Comparison of ENCODE assay signal across 8 cellular contexts in genomic region chrX:119573840-119574393, GRCh38. TPM values are rescaled to one million over a fixed set of nuclear protein-coding genes. Genes with fewer than 3 reads are reported as not detected.
DNase-seq lines count a peak whose midpoint lies in the region; ATAC-seq and TF ChIP-seq lines count a peak whose summit lies in the region.

No MANE protein-coding gene starts in this region.

- CTCF ChIA-PET in PC-3 (lab: Charles Lee): interaction anchor here (0.5 to 0.6 kb wide), 2 partner anchors 56 to 279 kb away, joined by 3 to 5 read pairs; partner anchors contain the start of gene UPF3B

- DNase-seq in activated T-cell treated with anti-CD3 and anti-CD28 coated beads, Interleukin-2, amount 50 U/mL, for 4 hours: no peak
- DNase-seq in activated T-cell treated with anti-CD3 and anti-CD28 coated beads, Interleukin-2, amount 50 U/mL, for 48 hours: no peak
- DNase-seq in PC-3 (peak; percentile 51), dedifferentiated amniotic fluid mesenchymal stem cell (ENCODE audit: extremely low spot score) (peak; percentile 20)

- H3K27me3 ChIP-seq in PC-3 (ENCODE audit: low read length) (no peaks in the 10 kb centered on the region), liver (ENCODE audit: control insufficient read depth in 4 of 4, insufficient read depth in 4 of 4, low read length in 3 of 4) (no peaks in the 10 kb centered on the region), thymus (ENCODE audit: control insufficient read depth, insufficient read depth) (no peaks in the 10 kb centered on the region)

- H3K9ac ChIP-seq in PC-3 (ENCODE audit: low read length) (peak overlapping the region; percentile 89), liver (ENCODE audit: low read depth in 1 of 2, low read length in 2 of 2) (peak overlapping the region; percentile 36 to 77)

- H4K20me1 ChIP-seq in PC-3 (ENCODE audit: low read length): no peaks in the 10 kb centered on the region

- BruUV-seq in PC-3 (replicated peaks; lab: Mats Ljungman, UMichigan): no TSS peak

- intact Hi-C loops in PC-3 (cut with micrococcal nuclease): loop anchor here (1.0 to 2.0 kb wide), 2 partner anchors 9 to 57 kb away; partner anchors contain the start of gene STEEP1

- H3K9me3 ChIP-seq in PC-3 (ENCODE audit: low read length) (no peaks in the 10 kb centered on the region), liver (ENCODE audit: control insufficient read depth in 4 of 4, low read length in 3 of 4) (no peaks in the 10 kb centered on the region), thymus (ENCODE audit: control insufficient read depth) (no peaks in the 10 kb centered on the region)

- WGBS in liver: under 1% methylated on average over 30 of the region's 30 CpGs
- WGBS in thymus: under 1% methylated on average over 30 of the region's 30 CpGs

- no peak for TF ChIP-seq RAD21 in liver (IDR thresholded peaks at IDR 0.05)

- peak overlapping the region; percentile 93 for H3K4me2 ChIP-seq in PC-3 (ENCODE audit: low read length)

- peaks cover 24% of the 10 kb centered on the region for H3K79me2 ChIP-seq in PC-3 (ENCODE audit: low read length)

- peaks cover 2% of the 10 kb centered on the region for H3K36me3 Mint-ChIP-seq in activated T-cell treated with anti-CD3 and anti-CD28 coated beads, Interleukin-2, amount 50 U/mL, for 4 hours (ENCODE audit: insufficient read depth)

- H3K4me3 ChIP-seq in PC-3 (ENCODE audit: low read length) (peak overlapping the region; percentile 92), liver (ENCODE audit: low read depth in 1 of 3, low read length in 3 of 3) (peak overlapping the region; percentile 53 to 87 (median 66)), thymus (ENCODE audit: low read length) (peak overlapping the region; percentile 71)

- no peaks in the 10 kb centered on the region for H3F3A ChIP-seq in PC-3 (ENCODE audit: low read length, unreplicated experiment)

- peak in 1 of 2 donors; percentile 4 for ATAC-seq in activated T-cell treated with anti-CD3 and anti-CD28 coated beads, Interleukin-2, amount 50 U/mL, for 4 hours
- peak; percentile 20 for ATAC-seq in HG02678 (IDR thresholded peaks at IDR 0.05; ENCODE audit: unreplicated experiment)
- peak; percentile 47 for ATAC-seq in PC-3
- ATAC-seq in HG03196 (IDR thresholded peaks at IDR 0.05; ENCODE audit: unreplicated experiment): no peak

- H3K4me1 Mint-ChIP-seq in activated T-cell treated with anti-CD3 and anti-CD28 coated beads, Interleukin-2, amount 50 U/mL, for 4 hours (ENCODE audit: low read depth): peaks cover 21% of the 10 kb centered on the region

- H3K27ac ChIP-seq in PC-3 (ENCODE audit: low read length) (peak overlapping the region; percentile 71), liver (ENCODE audit: low read depth in 1 of 2, low read length in 2 of 2) (peak overlapping the region; percentile 82 to 83), thymus (ENCODE audit: low read depth) (peak overlapping the region; percentile 92)

- TF ChIP-seq CTCF in PC-3 (conservative IDR thresholded peaks at IDR 0.05; ENCODE audit: low read depth, low read length) (no peak), liver (IDR thresholded peaks at IDR 0.05; ENCODE audit: low read depth, low read length, missing input control) (no peak)

- peaks cover 19% of the 10 kb centered on the region for H3K4me1 ChIP-seq in PC-3 (ENCODE audit: insufficient read depth, low read length)
- peaks cover 2 to 12% (median 9%) of the 10 kb centered on the region in 4 donors for H3K4me1 ChIP-seq in liver (ENCODE audit: control insufficient read depth in 4 of 4, insufficient read depth in 4 of 4, low read length in 3 of 4)
- peaks cover 7% of the 10 kb centered on the region for H3K4me1 ChIP-seq in thymus (ENCODE audit: control insufficient read depth, insufficient read depth, low read length)

- H2AFZ ChIP-seq in PC-3 (ENCODE audit: low read length): peak overlapping the region; percentile 99

- H3K27me3 Mint-ChIP-seq in activated T-cell treated with anti-CD3 and anti-CD28 coated beads, Interleukin-2, amount 50 U/mL, for 4 hours (ENCODE audit: low read depth): no peaks in the 10 kb centered on the region

- POLR2A ChIA-PET in PC-3 (lab: Charles Lee; ENCODE audit: unreplicated experiment): interaction anchor here (0.6 kb wide), 1 partner anchor 9 kb away, joined by 3 read pairs; no protein-coding TSS in a partner anchor

- no peaks in the 10 kb centered on the region for H3K9me2 ChIP-seq in PC-3 (replicated peaks; ENCODE audit: low read length)

- peaks cover 7% of the 10 kb centered on the region for H3K36me3 ChIP-seq in PC-3 (ENCODE audit: low read depth, low read length)
- peaks cover 0 to 2% (median 0%) of the 10 kb centered on the region in 4 donors for H3K36me3 ChIP-seq in liver (ENCODE audit: control insufficient read depth in 4 of 4, insufficient read depth in 3 of 4, low read depth in 1 of 4, low read length in 3 of 4)
- H3K36me3 ChIP-seq in thymus (ENCODE audit: control insufficient read depth, insufficient read depth): no peaks in the 10 kb centered on the region

- peak overlapping the region; percentile 90 for H3K4me3 Mint-ChIP-seq in activated T-cell treated with anti-CD3 and anti-CD28 coated beads, Interleukin-2, amount 50 U/mL, for 4 hours

- no peaks in the 10 kb centered on the region for H3K9me3 Mint-ChIP-seq in activated T-cell treated with anti-CD3 and anti-CD28 coated beads, Interleukin-2, amount 50 U/mL, for 4 hours

TF ChIP-seq in liver, 16 proteins besides CTCF, POLR2A, EP300 and RAD21 (continues in another document):
- TF ChIP-seq YY1 (IDR thresholded peaks at IDR 0.05) (peak; percentile 16), RXRA (IDR thresholded peaks at IDR 0.05) (no peak), SP1 (IDR thresholded peaks at IDR 0.05) (no peak), FOXA1 (IDR thresholded peaks at IDR 0.05) (no peak), EGR1 (IDR thresholded peaks at IDR 0.05; ENCODE audit: low read depth in 2 of 2) (no peak), ZBTB33 (IDR thresholded peaks at IDR 0.05) (no peak), GABPA (IDR thresholded peaks at IDR 0.05 in 1 of 2, conservative IDR thresholded peaks at IDR 0.05 in 1 of 2) (no peak), JUND (IDR thresholded peaks at IDR 0.05) (no peak), ATF3 (IDR thresholded peaks at IDR 0.05) (no peak), HNF4G (IDR thresholded peaks at IDR 0.05) (no peak), TAF1 (conservative IDR thresholded peaks at IDR 0.05) (peak; percentile 6), HNF4A (conservative IDR thresholded peaks at IDR 0.05) (no peak), FOXA2 (IDR thresholded peaks at IDR 0.05) (no peak)
- TF ChIP-seq, protein P1, sequence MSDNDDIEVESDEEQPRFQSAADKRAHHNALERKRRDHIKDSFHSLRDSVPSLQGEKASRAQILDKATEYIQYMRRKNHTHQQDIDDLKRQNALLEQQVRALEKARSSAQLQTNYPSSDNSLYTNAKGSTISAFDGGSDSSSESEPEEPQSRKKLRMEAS (IDR thresholded peaks at IDR 0.05): no peak

RNA-seq across cellular contexts. Expression of gene UBE2A, which starts 0.4 kb away (rescaled TPM):
- total RNA-seq in activated T-cell treated with anti-CD3 and anti-CD28 coated beads, Interleukin-2, amount 50 U/mL, for 4 hours: 10 to 100 TPM; 61.4 to 65.3 (median 64.3) TPM
- 36.7 and 46.6 TPM in 2 replicates for total RNA-seq in PC-3 (2014; rRNA removed)
- total RNA-seq in liver: 10 to 100 TPM; 12.0 to 15.9 TPM
- 10 to 100 TPM; 18.8 to 21.6 TPM for polyA plus RNA-seq in liver
- polyA plus RNA-seq in thymus: 88.6 TPM

RNA-seq across cellular contexts. Expression of gene STEEP1, which starts 8.7 kb away (rescaled TPM):
- 10 to 100 TPM; 37.4 to 43.5 (median 38.8) TPM for total RNA-seq in activated T-cell treated with anti-CD3 and anti-CD28 coated beads, Interleukin-2, amount 50 U/mL, for 4 hours
- total RNA-seq in PC-3 (2014; rRNA removed): 84.3 and 104 TPM in 2 replicates
- 10 to 100 TPM; 13.6 to 14.2 TPM for total RNA-seq in liver
- 1 to 10 TPM; 4.3 to 6.8 TPM for polyA plus RNA-seq in liver
- 20.4 TPM for polyA plus RNA-seq in thymus

RNA-seq across cellular contexts. Expression of gene NKRF, which starts 32.3 kb away (rescaled TPM):
- 10 to 100 TPM; 27.4 to 30.0 (median 28.9) TPM for total RNA-seq in activated T-cell treated with anti-CD3 and anti-CD28 coated beads, Interleukin-2, amount 50 U/mL, for 4 hours
- 9.1 and 11.4 TPM in 2 replicates for total RNA-seq in PC-3 (2014; rRNA removed)
- total RNA-seq in liver: 1 to 10 TPM; 3.4 TPM
- 1 to 10 TPM; 1.3 to 2.6 TPM for polyA plus RNA-seq in liver
- polyA plus RNA-seq in thymus: 13.3 TPM

Comparison
In these comparisons a context has a peak if more than half of its experiments do, and no peak if none do; other contexts are left out.
1. DNase-seq: peak in PC-3 (single experiment) and dedifferentiated amniotic fluid mesenchymal stem cell (single experiment); none in activated T-cell treated with anti-CD3 and anti-CD28 coated beads, Interleukin-2, amount 50 U/mL, for 4 hours (single experiment) and activated T-cell treated with anti-CD3 and anti-CD28 coated beads, Interleukin-2, amount 50 U/mL, for 48 hours (0 of 2).
2. Peak in every context shown above with its lines, with median percentiles within 50 percentile points of each other: H3K27ac ChIP-seq and H3K4me3 ChIP-seq.